24 cellular contexts compared by ENCODE assay signal in the genomic region with DNA sequence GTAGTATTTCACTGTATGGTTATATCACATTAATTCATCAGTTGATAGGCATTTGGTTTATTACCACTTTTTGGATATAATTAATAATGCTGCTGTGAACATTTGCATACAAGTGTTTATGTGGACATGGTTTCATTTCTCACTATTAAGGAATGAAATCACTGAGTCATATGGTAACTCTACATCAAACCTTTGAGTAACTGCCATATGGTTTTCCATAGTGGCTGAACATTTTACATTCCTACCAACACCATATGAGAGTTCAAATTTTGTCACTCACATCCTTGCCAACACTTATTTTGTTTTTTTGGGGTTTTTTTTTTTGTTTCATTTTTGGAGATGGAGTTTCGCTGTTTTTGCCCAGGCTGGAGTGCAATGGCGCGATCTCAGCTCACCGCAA.
"Had no signal": no experiment of that assay in that cellular context is flagged by ENCODE, and none has a peak within 500 bp of the region (broad histone marks: within the 10 kb centered on the region; RNA-seq: fewer than 3 reads in every experiment).

No MANE protein-coding gene starts in this region.

- H3K4me1 ChIP-seq: heart right ventricle, pancreas, psoas muscle, testis, transverse colon had no signal

- H3K27me3 Mint-ChIP-seq: activated CD4-positive, alpha-beta T cell treated with anti-CD3 and anti-CD28 coated beads for 36 hours; activated naive CD4-positive, alpha-beta T cell treated with anti-CD3 and anti-CD28 coated beads, Interleukin-2, amount 10 ng/mL, durations not matched to agents 7 days and 5 days; central memory CD8-positive, alpha-beta T cell; dendritic cell treated with granulocyte-macrophage colony-stimulating factor and Interleukin-4, amounts not matched to agents 40 ng/mL and 50 ng/mL, for 4 days; memory B cell; naive thymus-derived CD8-positive, alpha-beta T cell; stimulated activated naive B cell treated with anti-CD40 and anti-IgM and Interleukin-4, amounts not matched to agents 10 μg/mL and 1 μg/mL and 100 μg/mL, for 72 hours had no signal

- H3K9me3 ChIP-seq: heart right ventricle, pancreas, psoas muscle, testis, transverse colon had no signal

- H3K27ac ChIP-seq: heart right ventricle, pancreas, psoas muscle, testis, transverse colon had no signal

- ATAC-seq: activated CD4-positive, alpha-beta T cell treated with anti-CD3 and anti-CD28 coated beads for 36 hours; activated T-cell treated with anti-CD3 and anti-CD28 coated beads, Interleukin-2, amount 50 U/mL, for 4 hours; naive thymus-derived CD8-positive, alpha-beta T cell; psoas muscle; stimulated activated naive B cell treated with anti-CD40 and anti-IgM and Interleukin-4, amounts not matched to agents 10 μg/mL and 1 μg/mL and 100 μg/mL, for 72 hours had no signal

- H3K4me3 ChIP-seq: heart right ventricle, pancreas, psoas muscle, smooth muscle cell, testis, transverse colon had no signal

- DNase-seq: activated CD4-positive, alpha-beta T cell treated with anti-CD3 and anti-CD28 coated beads for 36 hours; activated CD4-positive, CD25-positive, alpha-beta regulatory T cell; activated CD8-positive, alpha-beta memory T cell treated with anti-CD3 and anti-CD28 coated beads, Interleukin-2, amount 50 U/mL, for 48 hours; activated naive CD4-positive, alpha-beta T cell treated with anti-CD3 and anti-CD28 coated beads, Interleukin-2, amount 10 ng/mL, durations not matched to agents 7 days and 5 days; activated T-cell treated with anti-CD3 and anti-CD28 coated beads, Interleukin-2, amount 50 U/mL, for 4 hours; anterior cingulate cortex; erythroblast; foreskin melanocyte; heart right ventricle; naive thymus-derived CD8-positive, alpha-beta T cell; nucleus accumbens; pancreas; psoas muscle; stimulated activated CD4-positive, alpha-beta T cell treated with anti-CD3 and anti-CD28 coated beads, Interleukin-1b, Interleukin-23, amount 100 ng/mL, for 48 hours; stimulated activated CD4-positive, alpha-beta T cell treated with anti-CD3 and anti-CD28 coated beads, Interleukin-4, amount 100 ng/mL, for 4 hours; stimulated activated CD8-positive, alpha-beta memory T cell treated with anti-CD3 and anti-CD28 coated beads, Interleukin-4, amount 100 ng/mL, for 48 hours; stimulated activated naive B cell treated with anti-CD40 and anti-IgM and Interleukin-4, amounts not matched to agents 10 μg/mL and 1 μg/mL and 100 μg/mL, for 72 hours; testis; transverse colon had no signal

- H3K4me1 Mint-ChIP-seq: activated CD4-positive, alpha-beta T cell treated with anti-CD3 and anti-CD28 coated beads for 36 hours; activated naive CD4-positive, alpha-beta T cell treated with anti-CD3 and anti-CD28 coated beads, Interleukin-2, amount 10 ng/mL, durations not matched to agents 7 days and 5 days; central memory CD8-positive, alpha-beta T cell; memory B cell; naive thymus-derived CD8-positive, alpha-beta T cell; neural crest cell; stimulated activated naive B cell treated with anti-CD40 and anti-IgM and Interleukin-4, amounts not matched to agents 10 μg/mL and 1 μg/mL and 100 μg/mL, for 72 hours had no signal

- H3K4me3 Mint-ChIP-seq: activated CD4-positive, alpha-beta T cell treated with anti-CD3 and anti-CD28 coated beads for 36 hours; activated naive CD4-positive, alpha-beta T cell treated with anti-CD3 and anti-CD28 coated beads, Interleukin-2, amount 10 ng/mL, durations not matched to agents 7 days and 5 days; activated T-cell treated with anti-CD3 and anti-CD28 coated beads, Interleukin-2, amount 50 U/mL, for 4 hours; central memory CD8-positive, alpha-beta T cell; dendritic cell treated with granulocyte-macrophage colony-stimulating factor and Interleukin-4, amounts not matched to agents 40 ng/mL and 50 ng/mL, for 4 days; memory B cell; naive thymus-derived CD8-positive, alpha-beta T cell; neural crest cell; stimulated activated naive B cell treated with anti-CD40 and anti-IgM and Interleukin-4, amounts not matched to agents 10 μg/mL and 1 μg/mL and 100 μg/mL, for 72 hours had no signal

- H3K4me2 ChIP-seq: smooth muscle cell had no signal

- H3K27ac Mint-ChIP-seq: activated CD4-positive, alpha-beta T cell treated with anti-CD3 and anti-CD28 coated beads for 36 hours; activated naive CD4-positive, alpha-beta T cell treated with anti-CD3 and anti-CD28 coated beads, Interleukin-2, amount 10 ng/mL, durations not matched to agents 7 days and 5 days; dendritic cell treated with granulocyte-macrophage colony-stimulating factor and Interleukin-4, amounts not matched to agents 40 ng/mL and 50 ng/mL, for 4 days had no signal

- H3K27me3 ChIP-seq: heart right ventricle, pancreas, testis, transverse colon had no signal

- H3K9me3 Mint-ChIP-seq: activated naive CD4-positive, alpha-beta T cell treated with anti-CD3 and anti-CD28 coated beads, Interleukin-2, amount 10 ng/mL, durations not matched to agents 7 days and 5 days; activated T-cell treated with anti-CD3 and anti-CD28 coated beads, Interleukin-2, amount 50 U/mL, for 4 hours; central memory CD8-positive, alpha-beta T cell; dendritic cell treated with granulocyte-macrophage colony-stimulating factor and Interleukin-4, amounts not matched to agents 40 ng/mL and 50 ng/mL, for 4 days; memory B cell; naive thymus-derived CD8-positive, alpha-beta T cell; neural crest cell; stimulated activated naive B cell treated with anti-CD40 and anti-IgM and Interleukin-4, amounts not matched to agents 10 μg/mL and 1 μg/mL and 100 μg/mL, for 72 hours had no signal
